1 cellular context compared by ENCODE assay signal in the genomic region with DNA sequence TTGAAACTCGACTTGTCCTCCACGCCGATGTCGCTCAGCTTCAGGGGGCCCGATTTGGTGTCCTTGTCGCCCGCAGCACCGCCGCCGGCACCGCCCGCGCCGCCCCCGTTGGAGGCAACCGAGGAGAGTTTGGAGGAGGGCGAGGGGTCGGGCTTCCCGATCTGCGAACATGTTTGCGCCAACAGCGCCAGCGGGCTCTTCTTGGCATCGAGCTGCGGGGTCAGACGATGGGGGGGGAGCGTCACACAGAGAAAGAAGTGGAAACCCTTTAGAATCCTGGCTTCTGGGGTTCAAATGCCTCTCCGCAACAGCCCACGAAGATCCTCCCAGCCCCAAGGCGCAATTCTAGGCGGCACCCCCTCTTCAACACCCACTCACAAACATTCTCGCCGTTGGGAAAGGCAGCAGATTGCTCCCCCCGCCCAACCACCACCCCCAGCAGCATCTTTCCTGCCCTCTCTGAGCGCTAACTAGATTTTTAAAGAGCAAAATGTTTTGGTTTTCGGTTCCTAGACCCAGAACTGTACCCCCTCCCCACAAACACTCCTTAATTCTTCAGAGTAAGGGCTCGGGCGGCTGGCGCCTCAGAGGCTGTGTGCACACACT.
TF ChIP-seq lines count a peak whose summit lies in the region.

No MANE protein-coding gene starts in this region.

TF ChIP-seq in liver, 16 proteins besides CTCF, POLR2A, EP300 and RAD21 (continued from another document):
- TF ChIP-seq, protein P1, sequence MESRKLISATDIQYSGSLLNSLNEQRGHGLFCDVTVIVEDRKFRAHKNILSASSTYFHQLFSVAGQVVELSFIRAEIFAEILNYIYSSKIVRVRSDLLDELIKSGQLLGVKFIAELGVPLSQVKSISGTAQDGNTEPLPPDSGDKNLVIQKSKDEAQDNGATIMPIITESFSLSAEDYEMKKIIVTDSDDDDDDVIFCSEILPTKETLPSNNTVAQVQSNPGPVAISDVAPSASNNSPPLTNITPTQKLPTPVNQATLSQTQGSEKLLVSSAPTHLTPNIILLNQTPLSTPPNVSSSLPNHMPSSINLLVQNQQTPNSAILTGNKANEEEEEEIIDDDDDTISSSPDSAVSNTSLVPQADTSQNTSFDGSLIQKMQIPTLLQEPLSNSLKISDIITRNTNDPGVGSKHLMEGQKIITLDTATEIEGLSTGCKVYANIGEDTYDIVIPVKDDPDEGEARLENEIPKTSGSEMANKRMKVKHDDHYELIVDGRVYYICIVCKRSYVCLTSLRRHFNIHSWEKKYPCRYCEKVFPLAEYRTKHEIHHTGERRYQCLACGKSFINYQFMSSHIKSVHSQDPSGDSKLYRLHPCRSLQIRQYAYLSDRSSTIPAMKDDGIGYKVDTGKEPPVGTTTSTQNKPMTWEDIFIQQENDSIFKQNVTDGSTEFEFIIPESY (IDR thresholded peaks at IDR 0.05): no peak
- TF ChIP-seq FOXA2 (IDR thresholded peaks at IDR 0.05): no peak
- TF ChIP-seq GABPA (IDR thresholded peaks at IDR 0.05 in 1 of 2, conservative IDR thresholded peaks at IDR 0.05 in 1 of 2): no peak
- no peak for TF ChIP-seq HNF4G (IDR thresholded peaks at IDR 0.05)
- no peak for TF ChIP-seq YY1 (IDR thresholded peaks at IDR 0.05)
TF ChIP-seq in liver: peak in this region for 0.
